Comparison of ENCODE assay signal across 20 cellular contexts in genomic region chr1:18900303-18900841, GRCh38. TPM values are rescaled to one million over a fixed set of nuclear protein-coding genes. Genes with fewer than 3 reads are reported as not detected.
A peak's percentile ranks its signal among the peaks of the same experiment; 100 is the strongest.
DNase-seq lines count a peak whose midpoint lies in the region; ATAC-seq, FAIRE-seq and TF ChIP-seq lines count a peak whose summit lies in the region.
"Had no signal": no experiment of that assay in that cellular context is flagged by ENCODE, and none has a peak within 500 bp of the region (broad histone marks: within the 10 kb centered on the region; RNA-seq: fewer than 3 reads in every experiment).

No MANE protein-coding gene starts in this region.

- H3K27ac Mint-ChIP-seq in stimulated activated naive CD8-positive, alpha-beta T cell treated with anti-CD3 and anti-CD28 coated beads, Interleukin-15, amount 100 ng/mL, for 72 hours = no peak overlapping the region
- H3K27ac Mint-ChIP-seq in T-cell = no peak overlapping the region

- peak overlapping the region; percentile 85 for H3K4me2 ChIP-seq in keratinocyte (ENCODE audit: control insufficient read depth, extremely low read depth, insufficient read depth, low read depth, low read length)

- CTCF ChIA-PET in T-cell (lab: Charles Lee) = interaction anchor here in 1 of 2 donors (0.6 kb wide), 1 partner anchor 13 kb away, joined by 4 read pairs; no protein-coding TSS in a partner anchor

- H3K9ac ChIP-seq in keratinocyte (ENCODE audit: control insufficient read depth, extremely low read depth, insufficient read depth, low read length) = peak overlapping the region; percentile 55

- no peak for TF ChIP-seq CTCF in keratinocyte (optimal IDR thresholded peaks at IDR 0.05 in 1 of 3, IDR thresholded peaks at IDR 0.05 in 1 of 3, conservative IDR thresholded peaks at IDR 0.05 in 1 of 3; ENCODE audit: extremely low read depth in 1 of 3, insufficient read depth in 2 of 3, low read length in 3 of 3)

- H3K4me3 ChIP-seq in keratinocyte (ENCODE audit: control insufficient read depth in 2 of 3, extremely low read depth in 1 of 3, insufficient read depth in 2 of 3, low read depth in 1 of 3, low read length in 3 of 3) = peak overlapping the region in 2 of 3 experiments; percentile 26 to 92
- H3K4me3 ChIP-seq: hepatocyte had no signal

- POLR2A ChIA-PET in T-cell (lab: Charles Lee) = no interaction called here

- H3K79me2 ChIP-seq in keratinocyte (ENCODE audit: control insufficient read depth, insufficient read depth, low read length) = peaks cover 17% of the 10 kb centered on the region
- H3K79me2 ChIP-seq: hepatocyte had no signal

- peak overlapping the region; percentile 33 for H3K27ac ChIP-seq in keratinocyte (ENCODE audit: control insufficient read depth, insufficient read depth, low read length)
- H3K27ac ChIP-seq: hepatocyte had no signal

- no peaks in the 10 kb centered on the region for H3K36me3 Mint-ChIP-seq in T-cell
- H3K36me3 Mint-ChIP-seq: naive B cell had no signal

- peaks cover 48% of the 10 kb centered on the region for H3K4me1 ChIP-seq in keratinocyte (ENCODE audit: control insufficient read depth, extremely low read depth, insufficient read depth, low read length)

- peak; percentile 74 for FAIRE-seq in keratinocyte (lab: Jason Lieb, UNC)
- FAIRE-seq in GM19239 (lab: Jason Lieb, UNC) = no peak
- FAIRE-seq: RCC 7860 had no signal

- H2AFZ ChIP-seq in keratinocyte (ENCODE audit: control insufficient read depth, low read length) = no peak overlapping the region
- H2AFZ ChIP-seq: hepatocyte had no signal

- no peaks in the 10 kb centered on the region for H3K27me3 Mint-ChIP-seq in stimulated activated naive CD8-positive, alpha-beta T cell treated with anti-CD3 and anti-CD28 coated beads, Interleukin-15, amount 100 ng/mL, for 72 hours
- H3K27me3 Mint-ChIP-seq in T-cell = no peaks in the 10 kb centered on the region
- H3K27me3 Mint-ChIP-seq: central memory CD8-positive, alpha-beta T cell; IgD-negative memory B cell; naive B cell had no signal

- DNase-seq in stimulated activated naive CD8-positive, alpha-beta T cell treated with anti-CD3 and anti-CD28 coated beads, Interleukin-15, amount 100 ng/mL, for 72 hours = peak in 1 of 2 donors; percentile 53
- no peak for DNase-seq in stimulated activated naive CD8-positive, alpha-beta T cell treated with anti-CD3 and anti-CD28 coated beads, Interleukin-15, Interleukin-2, amounts not matched to agents 100 U/mL and 50 U/mL, for 24 hours
- peak in 2 of 34 experiments; percentile 9 to 15 for DNase-seq in T-cell
- no peak for DNase-seq in keratinocyte (ENCODE audit: low read depth, low spot score)
- no peak for DNase-seq in GM19239 (ENCODE audit: insufficient read length, low spot score)
- DNase-seq: activated CD8-positive, alpha-beta memory T cell treated with anti-CD3 and anti-CD28 coated beads for 24 hours; naive B cell; NCI-H1694; NCI-H524; right cardiac atrium; stimulated activated CD4-positive, alpha-beta T cell treated with anti-CD3 and anti-CD28 coated beads, Interleukin-2, amount 100 ng/mL, for 48 hours had no signal

- H3K4me3 Mint-ChIP-seq in stimulated activated naive CD8-positive, alpha-beta T cell treated with anti-CD3 and anti-CD28 coated beads, Interleukin-15, amount 100 ng/mL, for 72 hours = peak overlapping the region; percentile 17 to 48
- H3K4me3 Mint-ChIP-seq in T-cell = peak overlapping the region in 2 of 3 donors; percentile 35 to 91

- no peaks in the 10 kb centered on the region for H3K9me3 Mint-ChIP-seq in stimulated activated naive CD8-positive, alpha-beta T cell treated with anti-CD3 and anti-CD28 coated beads, Interleukin-15, amount 100 ng/mL, for 72 hours
- H3K9me3 Mint-ChIP-seq in T-cell = no peaks in the 10 kb centered on the region
- H3K9me3 Mint-ChIP-seq: central memory CD8-positive, alpha-beta T cell; IgD-negative memory B cell; naive B cell had no signal

- H3K9me3 ChIP-seq in keratinocyte (ENCODE audit: control insufficient read depth, low read depth, low read length) = no peaks in the 10 kb centered on the region

- peaks cover 5 to 7% of the 10 kb centered on the region in 2 experiments for H3K36me3 ChIP-seq in keratinocyte (ENCODE audit: control insufficient read depth in 2 of 2, extremely low read depth in 1 of 2, insufficient read depth in 2 of 2, low read length in 2 of 2)

- H3K4me1 Mint-ChIP-seq in stimulated activated naive CD8-positive, alpha-beta T cell treated with anti-CD3 and anti-CD28 coated beads, Interleukin-15, amount 100 ng/mL, for 72 hours = peaks cover 42% of the 10 kb centered on the region
- peaks cover 28 to 36% (median 28%) of the 10 kb centered on the region in 3 donors for H3K4me1 Mint-ChIP-seq in T-cell

- H3K27me3 ChIP-seq in keratinocyte (ENCODE audit: control insufficient read depth, extremely low read depth, insufficient read depth, low read length) = no peaks in the 10 kb centered on the region

- H4K20me1 ChIP-seq in keratinocyte (ENCODE audit: control insufficient read depth, extremely low read depth, insufficient read depth, low read length) = no peaks in the 10 kb centered on the region

- dilution Hi-C loops in keratinocyte (cut with MboI; ENCODE audit: extremely low pct_ligation_motif_present, low sequenced_read_pairs) = no loop called here

- peak; percentile 27 for ATAC-seq in stimulated activated naive CD8-positive, alpha-beta T cell treated with anti-CD3 and anti-CD28 coated beads, Interleukin-15, amount 100 ng/mL, for 72 hours
- no peak for ATAC-seq in stimulated activated naive CD8-positive, alpha-beta T cell treated with anti-CD3 and anti-CD28 coated beads, Interleukin-15, Interleukin-2, amounts not matched to agents 100 U/mL and 50 U/mL, for 24 hours
- no peak for ATAC-seq in T-cell (replicated peaks in 1 of 4)
- no peak for ATAC-seq in HG02798 (IDR thresholded peaks at IDR 0.05; ENCODE audit: poor library complexity, unreplicated experiment)
- ATAC-seq in HG02610 (IDR thresholded peaks at IDR 0.05; ENCODE audit: unreplicated experiment) = no peak
- no peak for ATAC-seq in HG03460 (IDR thresholded peaks at IDR 0.05; ENCODE audit: unreplicated experiment)
- ATAC-seq: right cardiac atrium had no signal

- no peaks in the 10 kb centered on the region for H3K9me1 ChIP-seq in keratinocyte (ENCODE audit: control insufficient read depth, extremely low read depth, insufficient read depth, low read length)

RNA-seq across cellular contexts. Expression of gene ALDH4A1, which starts 2.0 kb away (rescaled TPM):
- 1 to 10 TPM in 4 of 5 donors, under 1 TPM in 1; 0.85 to 2.8 (median 2.2) TPM for total RNA-seq in T-cell
- 38.7 to 91.9 TPM (median 52.7 TPM) in 3 replicates for polyA plus RNA-seq in keratinocyte
- polyA plus RNA-seq in keratinocyte (2011; ENCODE audit: low read depth) = 23.4 TPM
- polyA plus RNA-seq in keratinocyte (2011; cell fraction: cytosol; rRNA removed) = 32.0 and 62.6 TPM in 2 replicates
- 62.5 and 83.1 TPM in 2 replicates for polyA plus RNA-seq in keratinocyte (2011; cell fraction: nucleus; rRNA removed)
- 44.0 and 48.3 TPM in 2 replicates for polyA plus RNA-seq in keratinocyte (2012; ENCODE audit: low replicate concordance)
- polyA minus RNA-seq in keratinocyte = 48.6 to 89.0 TPM (median 74.9 TPM) in 3 replicates
- 91.9 TPM for polyA minus RNA-seq in keratinocyte (2011; cell fraction: cytosol; rRNA and poly(A)+ RNA removed)
- 65.3 and 76.2 TPM in 2 replicates for polyA minus RNA-seq in keratinocyte (2011; cell fraction: nucleus; rRNA and poly(A)+ RNA removed)

RNA-seq across cellular contexts. Expression of gene TAS1R2, which starts 40.9 kb away (rescaled TPM):
- not detected for total RNA-seq in T-cell
- not detected in 3 replicates for polyA plus RNA-seq in keratinocyte
- not detected for polyA plus RNA-seq in keratinocyte (2011; ENCODE audit: low read depth)
- polyA plus RNA-seq in keratinocyte (2011; cell fraction: cytosol; rRNA removed) = not detected in 2 replicates
- polyA plus RNA-seq in keratinocyte (2011; cell fraction: nucleus; rRNA removed) = not detected in 2 replicates
- not detected in 2 replicates for polyA plus RNA-seq in keratinocyte (2012; ENCODE audit: low replicate concordance)
- not detected in 3 replicates for polyA minus RNA-seq in keratinocyte
- not detected for polyA minus RNA-seq in keratinocyte (2011; cell fraction: cytosol; rRNA and poly(A)+ RNA removed)
- polyA minus RNA-seq in keratinocyte (2011; cell fraction: nucleus; rRNA and poly(A)+ RNA removed) = not detected in 2 replicates
- total RNA-seq: hepatocyte, right cardiac atrium, urinary bladder had no signal
- polyA plus RNA-seq: BJ, hepatocyte, IgD-negative memory B cell, right cardiac atrium, urinary bladder had no signal

RNA-seq across cellular contexts. Expression of gene IFFO2, which starts 56.1 kb away (rescaled TPM):
- total RNA-seq in T-cell = 10 to 100 TPM; 36.0 to 76.2 (median 37.7) TPM
- polyA plus RNA-seq in keratinocyte = 55.0 to 61.5 TPM (median 57.9 TPM) in 3 replicates
- polyA plus RNA-seq in keratinocyte (2011; ENCODE audit: low read depth) = 124 TPM
- 43.0 and 79.6 TPM in 2 replicates for polyA plus RNA-seq in keratinocyte (2011; cell fraction: cytosol; rRNA removed)
- polyA plus RNA-seq in keratinocyte (2011; cell fraction: nucleus; rRNA removed) = 145 and 193 TPM in 2 replicates
- 72.9 and 75.0 TPM in 2 replicates for polyA plus RNA-seq in keratinocyte (2012; ENCODE audit: low replicate concordance)
- polyA minus RNA-seq in keratinocyte = 106 to 194 TPM (median 118 TPM) in 3 replicates
- 127 TPM for polyA minus RNA-seq in keratinocyte (2011; cell fraction: cytosol; rRNA and poly(A)+ RNA removed)
- 82.3 and 144 TPM in 2 replicates for polyA minus RNA-seq in keratinocyte (2011; cell fraction: nucleus; rRNA and poly(A)+ RNA removed)
